15 cellular contexts compared by ENCODE assay signal in genomic region chr22:41683616-41684015, GRCh38. TPM values are rescaled to one million over a fixed set of nuclear protein-coding genes. Genes with fewer than 3 reads are reported as not detected.
DNase-seq lines count a peak whose midpoint lies in the region; ATAC-seq and TF ChIP-seq lines count a peak whose summit lies in the region.
"Had no signal": no experiment of that assay in that cellular context is flagged by ENCODE, and none has a peak within 500 bp of the region (broad histone marks: within the 10 kb centered on the region; RNA-seq: fewer than 3 reads in every experiment).

No MANE protein-coding gene starts in this region.

- peaks cover 99% of the 10 kb centered on the region for H3K79me2 ChIP-seq in GM23338 (replicated peaks; ENCODE audit: insufficient read depth)

- no peaks in the 10 kb centered on the region for H3K9me3 ChIP-seq in CD4-positive, CD25-positive, alpha-beta regulatory T cell (ENCODE audit: control insufficient read depth in 2 of 2, low read length in 2 of 2)

- no peak overlapping the region for H3K4me3 ChIP-seq in CD4-positive, CD25-positive, alpha-beta regulatory T cell (ENCODE audit: low read depth, low read length)
- H3K4me3 ChIP-seq in GM23338 = no peak overlapping the region

- POLR2A ChIA-PET in activated CD4-positive, alpha-beta memory T cell treated with anti-CD3 and anti-CD28 coated beads for 36 hours (lab: Charles Lee) = no interaction called here

- H3K9me2 ChIP-seq in GM23338 (ENCODE audit: insufficient read depth) = no peaks in the 10 kb centered on the region

- H3K27ac Mint-ChIP-seq in CD4-positive, CD25-positive, alpha-beta regulatory T cell = peak overlapping the region in 2 of 3 donors; percentile 99 to 100
- H3K27ac Mint-ChIP-seq in GM23338 (no peak overlapping the region), immature natural killer cell (peak overlapping the region; percentile 94 to 100 (median 98))
- H3K27ac Mint-ChIP-seq in activated CD4-positive, alpha-beta memory T cell treated with anti-CD3 and anti-CD28 coated beads for 36 hours = peak overlapping the region; percentile 33

- H3F3A ChIP-seq in GM23338 (replicated peaks; ENCODE audit: low read depth) = peaks cover 8% of the 10 kb centered on the region; the same call in 1 of the 2 replicates

- H3K9me3 Mint-ChIP-seq in CD4-positive, CD25-positive, alpha-beta regulatory T cell = peaks cover 0 to 3% (median 0%) of the 10 kb centered on the region in 7 donors
- H3K9me3 Mint-ChIP-seq in GM23338 (peaks cover 3% of the 10 kb centered on the region; the same call in 1 of the 3 replicates), immature natural killer cell (no peaks in the 10 kb centered on the region)
- no peaks in the 10 kb centered on the region for H3K9me3 Mint-ChIP-seq in activated CD4-positive, alpha-beta memory T cell treated with anti-CD3 and anti-CD28 coated beads for 36 hours

- no peaks in the 10 kb centered on the region for H3K27me3 Mint-ChIP-seq in CD4-positive, CD25-positive, alpha-beta regulatory T cell
- H3K27me3 Mint-ChIP-seq in GM23338 (ENCODE audit: insufficient read depth, low read depth, poor library complexity) (peaks cover 8% of the 10 kb centered on the region), immature natural killer cell (ENCODE audit: low read depth in 3 of 3) (peaks cover 1 to 7% (median 6%) of the 10 kb centered on the region in 3 donors)
- no peaks in the 10 kb centered on the region for H3K27me3 Mint-ChIP-seq in activated CD4-positive, alpha-beta memory T cell treated with anti-CD3 and anti-CD28 coated beads for 36 hours

- H3K36me3 ChIP-seq in CD4-positive, CD25-positive, alpha-beta regulatory T cell (ENCODE audit: control insufficient read depth, insufficient read depth, low read length) = peaks cover 19% of the 10 kb centered on the region
- H3K36me3 ChIP-seq in GM23338 (ENCODE audit: insufficient read depth) = peaks cover 14% of the 10 kb centered on the region

- no peak overlapping the region for H3K4me2 ChIP-seq in GM23338

- intact Hi-C loops in activated CD4-positive, alpha-beta memory T cell treated with anti-CD3 and anti-CD28 coated beads for 36 hours (cut with micrococcal nuclease) = no loop called here

- CTCF ChIA-PET in activated CD4-positive, alpha-beta memory T cell treated with anti-CD3 and anti-CD28 coated beads for 36 hours (lab: Charles Lee) = interaction anchor here (0.6 to 1.7 kb wide), 3 partner anchors 17 to 63 kb away, joined by 3 to 4 read pairs (median 3); no protein-coding TSS in a partner anchor

- peaks cover 13 to 56% (median 24%) of the 10 kb centered on the region in 4 donors for H3K4me1 Mint-ChIP-seq in CD4-positive, CD25-positive, alpha-beta regulatory T cell
- H3K4me1 Mint-ChIP-seq in GM23338 (peaks cover 4% of the 10 kb centered on the region; the same call in 2 of the 3 replicates), immature natural killer cell (peaks cover 29 to 63% of the 10 kb centered on the region in 2 donors)
- peaks cover 33% of the 10 kb centered on the region for H3K4me1 Mint-ChIP-seq in activated CD4-positive, alpha-beta memory T cell treated with anti-CD3 and anti-CD28 coated beads for 36 hours (ENCODE audit: low read depth)

- H3K36me3 Mint-ChIP-seq in CD4-positive, CD25-positive, alpha-beta regulatory T cell = peaks cover 3% of the 10 kb centered on the region
- H3K36me3 Mint-ChIP-seq in GM23338 (ENCODE audit: low read depth) (peaks cover 30% of the 10 kb centered on the region), immature natural killer cell (peaks cover 0 to 11% (median 5%) of the 10 kb centered on the region in 3 donors)
- H3K36me3 Mint-ChIP-seq in activated CD4-positive, alpha-beta memory T cell treated with anti-CD3 and anti-CD28 coated beads for 36 hours = peaks cover 26% of the 10 kb centered on the region

- H2AFZ ChIP-seq in GM23338 = no peak overlapping the region

- no peak for TF ChIP-seq CTCF in GM23338 (conservative IDR thresholded peaks at IDR 0.05; ENCODE audit: low read depth in 2 of 2)

- H3K4me1 ChIP-seq in CD4-positive, CD25-positive, alpha-beta regulatory T cell (ENCODE audit: control insufficient read depth, insufficient read depth, low read length, poor library complexity, severe bottlenecking) = peaks cover 31% of the 10 kb centered on the region
- peaks cover 7% of the 10 kb centered on the region; the same call in 1 of the 2 replicates for H3K4me1 ChIP-seq in GM23338 (ENCODE audit: insufficient read depth)

- H3K27me3 ChIP-seq in CD4-positive, CD25-positive, alpha-beta regulatory T cell (ENCODE audit: control insufficient read depth, insufficient read depth, low read length) = no peaks in the 10 kb centered on the region
- no peaks in the 10 kb centered on the region for H3K27me3 ChIP-seq in GM23338 (ENCODE audit: insufficient read depth)

- H4K20me1 ChIP-seq in GM23338 (replicated peaks; ENCODE audit: insufficient read depth) = peaks cover 43% of the 10 kb centered on the region

- no peak for DNase-seq in CD4-positive, CD25-positive, alpha-beta regulatory T cell
- DNase-seq in GM23338 (ENCODE audit: low spot score) (no peak), immature natural killer cell (no peak), NCI-H1436 treated with DMSO at 0.1 percent for 48 hours (lab: John Stamatoyannopoulos, UW) (no peak), epidermal melanocyte (ENCODE audit: insufficient read length, low spot score) (no peak), NCI-H2081 treated with DMSO at 0.1 percent for 48 hours (lab: John Stamatoyannopoulos, UW) (no peak)
- DNase-seq in activated CD4-positive, alpha-beta memory T cell treated with anti-CD3 and anti-CD28 coated beads for 36 hours = no peak
- DNase-seq: AML-193; DMS79; kidney; NK-92 treated with Interleukin-12 subunit alpha and Interleukin-12 subunit beta, amount 100 ng/mL, for 24 hours; stimulated activated CD4-positive, alpha-beta T cell treated with anti-CD3 and anti-CD28 coated beads, Interleukin-2, amount 100 ng/mL, for 48 hours had no signal

- peak overlapping the region; percentile 93 for H3K27ac ChIP-seq in CD4-positive, CD25-positive, alpha-beta regulatory T cell (ENCODE audit: insufficient read depth, low read length, poor library complexity, severe bottlenecking)
- H3K27ac ChIP-seq in GM23338 (ENCODE audit: low read depth) = no peak overlapping the region; the same call in 1 of the 2 replicates

- no peak for ATAC-seq in CD4-positive, CD25-positive, alpha-beta regulatory T cell (ENCODE audit: low read depth in 2 of 2)
- no peak for ATAC-seq in GM23338
- no peak for ATAC-seq in GM18502 (IDR thresholded peaks at IDR 0.05; ENCODE audit: poor library complexity, unreplicated experiment)

- H3K4me3 Mint-ChIP-seq in CD4-positive, CD25-positive, alpha-beta regulatory T cell = peak overlapping the region in 3 of 4 donors; percentile 19 to 100 (median 77)
- 0 out of 3 replicates have a peak overlapping the region, but pooled peaks have one; percentile 100 for H3K4me3 Mint-ChIP-seq in GM23338
- no peak overlapping the region for H3K4me3 Mint-ChIP-seq in activated CD4-positive, alpha-beta memory T cell treated with anti-CD3 and anti-CD28 coated beads for 36 hours
- peak overlapping the region in 4 of 5 donors; percentile 44 to 100 (median 97) for H3K4me3 Mint-ChIP-seq in immature natural killer cell

TF ChIP-seq in GM23338, 12 proteins besides CTCF, POLR2A, EP300 and RAD21:
- TF ChIP-seq JUNB (IDR thresholded peaks at IDR 0.05; ENCODE audit: unreplicated experiment) = no peak
- no peak for TF ChIP-seq POLR2AphosphoS5 (IDR thresholded peaks at IDR 0.05; ENCODE audit: low read depth)
- no peak for TF ChIP-seq ZNF114 (CRISPR knock-in tag; IDR thresholded peaks at IDR 0.05)

RNA-seq across cellular contexts. Expression of gene SNU13, which starts 5.1 kb away (rescaled TPM):
- total RNA-seq in CD4-positive, CD25-positive, alpha-beta regulatory T cell = 159 TPM
- polyA plus RNA-seq in CD4-positive, CD25-positive, alpha-beta regulatory T cell = 100 to 1,000 TPM; 303 to 341 (median 316) TPM
- 163 and 193 TPM in 2 replicates for total RNA-seq in GM23338 (2014; rRNA removed; shearing (Covaris generic))
- polyA plus RNA-seq in GM23338 (2016; fragmentation: Nextera tagmentation; extraction: Ambion mirVana) (464 and 512 TPM in 2 replicates), immature natural killer cell (100 to 1,000 TPM; 190 to 209 (median 192) TPM)
- 100 to 1,000 TPM; 236 to 242 TPM for total RNA-seq in activated CD4-positive, alpha-beta memory T cell treated with anti-CD3 and anti-CD28 coated beads for 36 hours

RNA-seq across cellular contexts. Expression of gene MEI1, which starts 15.7 kb away (rescaled TPM):
- total RNA-seq in CD4-positive, CD25-positive, alpha-beta regulatory T cell = 106 TPM
- polyA plus RNA-seq in CD4-positive, CD25-positive, alpha-beta regulatory T cell = 100 to 1,000 TPM; 175 to 288 (median 253) TPM
- 0.27 and 0.28 TPM in 2 replicates for total RNA-seq in GM23338 (2014; rRNA removed; shearing (Covaris generic))
- polyA plus RNA-seq in GM23338 (2016; fragmentation: Nextera tagmentation; extraction: Ambion mirVana) (0.09 and 0.87 TPM in 2 replicates), immature natural killer cell (100 to 1,000 TPM; 122 to 250 (median 178) TPM)
- total RNA-seq in activated CD4-positive, alpha-beta memory T cell treated with anti-CD3 and anti-CD28 coated beads for 36 hours = 10 to 100 TPM; 51.3 to 52.3 TPM
- total RNA-seq: bronchial epithelial cell, HT-29 had no signal

Comparison
In these comparisons a context has a peak if more than half of its experiments do, and no peak if none do; other contexts are left out.
1. RNA of gene MEI1, which starts 15.7 kb away (total RNA-seq): 106 TPM in CD4-positive, CD25-positive, alpha-beta regulatory T cell (single experiment) and 51.3 to 52.3 TPM in activated CD4-positive, alpha-beta memory T cell treated with anti-CD3 and anti-CD28 coated beads for 36 hours; 0.27 to 0.28 TPM in GM23338; every median in the first group is over 10 times any median in the second.